Comparison of ENCODE assay signal across 3 cellular contexts in genomic region chr11:37092487-37092886, GRCh38.
"Had no signal": no experiment of that assay in that cellular context is flagged by ENCODE, and none has a peak within 500 bp of the region (broad histone marks: within the 10 kb centered on the region; RNA-seq: fewer than 3 reads in every experiment).

No MANE protein-coding gene starts in this region.

- DNase-seq: GDM1, GF-D8 had no signal

- H3K4me3 ChIP-seq: GM12878 had no signal

- ATAC-seq: GM12878 had no signal
